Comparison of ENCODE assay signal across 1 cellular context in genomic region chr16:1610071-1610840, GRCh38.
TF ChIP-seq lines count a peak whose summit lies in the region.

No MANE protein-coding gene starts in this region.

TF ChIP-seq in HepG2, 621 proteins besides CTCF, POLR2A, EP300 and RAD21 (continued from another document and continues in another):
- TF ChIP-seq CEBPZ (IDR thresholded peaks at IDR 0.05; ENCODE audit: low read length) (no peak), ZNF138 (CRISPR knock-in tag; IDR thresholded peaks at IDR 0.05; ENCODE audit: low read depth) (no peak), FOXA1 (IDR thresholded peaks at IDR 0.05) (no peak), FOXA1 (CRISPR knock-in tag; IDR thresholded peaks at IDR 0.05) (no peak), HOMEZ (CRISPR knock-in tag; IDR thresholded peaks at IDR 0.05; ENCODE audit: low read depth) (no peak), SMC3 (IDR thresholded peaks at IDR 0.05; ENCODE audit: low read length) (no peak), FOXK2 (IDR thresholded peaks at IDR 0.05) (no peak), RFX1 (IDR thresholded peaks at IDR 0.05) (peak; percentile 96), ZNF781 (CRISPR knock-in tag; IDR thresholded peaks at IDR 0.05; ENCODE audit: borderline replicate concordance, not compliant biosample characterization) (peak; percentile 57), KMT2A (CRISPR knock-in tag; IDR thresholded peaks at IDR 0.05) (peak; percentile 58), SP4 (CRISPR knock-in tag; IDR thresholded peaks at IDR 0.05) (no peak), MXD4 (CRISPR knock-in tag; IDR thresholded peaks at IDR 0.05) (peak; percentile 53; the same call in 1 of the 2 replicates), PHF8 (CRISPR knock-in tag; IDR thresholded peaks at IDR 0.05) (peak; percentile 79), ZNF691 (CRISPR knock-in tag; IDR thresholded peaks at IDR 0.05; ENCODE audit: borderline replicate concordance, low read depth) (no peak), JUND (CRISPR knock-in tag; IDR thresholded peaks at IDR 0.05) (no peak), EEA1 (CRISPR knock-in tag; IDR thresholded peaks at IDR 0.05; ENCODE audit: borderline replicate concordance) (no peak), ZFP37 (CRISPR knock-in tag; IDR thresholded peaks at IDR 0.05; ENCODE audit: borderline replicate concordance) (no peak), SMAD3 (CRISPR knock-in tag; IDR thresholded peaks at IDR 0.05) (no peak), ZNF432 (CRISPR knock-in tag; IDR thresholded peaks at IDR 0.05; ENCODE audit: borderline replicate concordance) (no peak), SIX1 (CRISPR knock-in tag; IDR thresholded peaks at IDR 0.05; ENCODE audit: borderline replicate concordance) (peak; percentile 12; the same call in 1 of the 2 replicates), ZNF629 (CRISPR knock-in tag; conservative IDR thresholded peaks at IDR 0.05) (no peak), CREB3 (CRISPR knock-in tag; IDR thresholded peaks at IDR 0.05) (peak; percentile 43), ZBTB14 (CRISPR knock-in tag; IDR thresholded peaks at IDR 0.05) (peak; percentile 57), ZFP62 (CRISPR knock-in tag; IDR thresholded peaks at IDR 0.05) (no peak), ZNF143 (CRISPR knock-in tag; IDR thresholded peaks at IDR 0.05) (peak; percentile 20; the same call in 1 of the 2 replicates), ZNF512B (CRISPR knock-in tag; IDR thresholded peaks at IDR 0.05; ENCODE audit: borderline replicate concordance) (no peak), ZNF180 (CRISPR knock-in tag; IDR thresholded peaks at IDR 0.05; ENCODE audit: borderline replicate concordance, low read depth) (no peak), NFIB (CRISPR knock-in tag; IDR thresholded peaks at IDR 0.05; ENCODE audit: borderline replicate concordance) (no peak), NKX3-1 (CRISPR knock-in tag; IDR thresholded peaks at IDR 0.05) (0 out of 2 replicates have a peak, but pooled peaks have one; percentile 77), ZNF33A (CRISPR knock-in tag; IDR thresholded peaks at IDR 0.05; ENCODE audit: borderline replicate concordance) (no peak), TP53 (CRISPR knock-in tag; conservative IDR thresholded peaks at IDR 0.05) (no peak; the same call in 1 of the 2 replicates), YEATS2 (CRISPR knock-in tag; IDR thresholded peaks at IDR 0.05; ENCODE audit: borderline replicate concordance) (peak; percentile 86; the same call in 1 of the 2 replicates), NFE2L2 (IDR thresholded peaks at IDR 0.05; ENCODE audit: low read length) (no peak), HBP1 (CRISPR knock-in tag; IDR thresholded peaks at IDR 0.05; ENCODE audit: low read depth) (0 out of 2 replicates have a peak, but pooled peaks have one; percentile 23), KAT2B (IDR thresholded peaks at IDR 0.05; ENCODE audit: borderline replicate concordance, low read depth, low read length) (no peak), SMYD3 (CRISPR knock-in tag; IDR thresholded peaks at IDR 0.05) (0 out of 2 replicates have a peak, but pooled peaks have one; percentile 75), SYNCRIP (IDR thresholded peaks at IDR 0.05; ENCODE audit: insufficient read depth, low read depth, low read length) (no peak), TCF7 (IDR thresholded peaks at IDR 0.05; ENCODE audit: low read depth) (no peak), ZNF274 (CRISPR knock-in tag; IDR thresholded peaks at IDR 0.05) (no peak), SCMH1 (CRISPR knock-in tag; IDR thresholded peaks at IDR 0.05; ENCODE audit: borderline replicate concordance) (no peak), HDAC2 (CRISPR knock-in tag; IDR thresholded peaks at IDR 0.05) (peak; percentile 31; the same call in 1 of the 2 replicates), ZNF263 (CRISPR knock-in tag; IDR thresholded peaks at IDR 0.05) (no peak; the same call in 1 of the 2 replicates), MEIS2 (CRISPR knock-in tag; IDR thresholded peaks at IDR 0.05) (0 out of 2 replicates have a peak, but pooled peaks have one; percentile 7), GLI4 (CRISPR knock-in tag; IDR thresholded peaks at IDR 0.05; ENCODE audit: borderline replicate concordance) (no peak), ZNF3 (CRISPR knock-in tag; IDR thresholded peaks at IDR 0.05) (no peak), ATAD3A (CRISPR knock-in tag; IDR thresholded peaks at IDR 0.05) (no peak), ZHX2 (IDR thresholded peaks at IDR 0.05; ENCODE audit: low read depth) (no peak), ZHX2 (CRISPR knock-in tag; IDR thresholded peaks at IDR 0.05; ENCODE audit: borderline replicate concordance) (no peak), ZSCAN25 (CRISPR knock-in tag; IDR thresholded peaks at IDR 0.05) (no peak), CREM (IDR thresholded peaks at IDR 0.05) (no peak), CREM (CRISPR knock-in tag; IDR thresholded peaks at IDR 0.05) (no peak), ZFYVE20 (CRISPR knock-in tag; IDR thresholded peaks at IDR 0.05; ENCODE audit: borderline replicate concordance, low read depth) (no peak), ZNF589 (CRISPR knock-in tag; conservative IDR thresholded peaks at IDR 0.05) (no peak)
